In the genomic region with DNA sequence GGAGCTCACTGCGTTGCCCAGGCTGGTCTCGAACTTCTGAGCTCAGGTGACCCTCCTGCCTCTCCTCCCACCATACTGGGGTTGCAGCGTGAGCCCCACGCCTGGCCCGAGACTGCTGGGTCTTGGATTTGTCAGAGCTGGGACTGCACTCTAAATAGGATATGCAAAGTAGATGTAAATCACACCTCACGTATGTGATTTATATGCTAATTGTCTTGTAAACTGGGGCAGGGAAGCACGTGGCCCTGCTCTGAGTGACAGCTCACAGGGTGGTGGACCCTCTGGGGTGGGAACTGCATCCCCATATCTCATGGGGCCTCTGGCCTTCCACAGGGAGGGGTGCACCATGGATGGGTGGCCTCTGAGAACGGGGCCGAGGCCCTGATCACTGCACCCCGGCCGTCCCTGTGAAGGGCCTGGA, we compare ENCODE assay signal across 1 cellular context.
TF ChIP-seq lines count a peak whose summit lies in the region.

No MANE protein-coding gene starts in this region.

TF ChIP-seq in GM23338, 12 proteins besides CTCF, POLR2A, EP300 and RAD21 (continued from another document):
- TF ChIP-seq STAT1 (IDR thresholded peaks at IDR 0.05; ENCODE audit: unreplicated experiment): no peak
- TF ChIP-seq ZNF331 (CRISPR knock-in tag; IDR thresholded peaks at IDR 0.05; ENCODE audit: low read depth): no peak
- no peak for TF ChIP-seq CREB1 (CRISPR knock-in tag; IDR thresholded peaks at IDR 0.05; ENCODE audit: low read depth)
- no peak for TF ChIP-seq ZNF114 (CRISPR knock-in tag; IDR thresholded peaks at IDR 0.05)
- no peak for TF ChIP-seq NANOG (IDR thresholded peaks at IDR 0.05; ENCODE audit: borderline replicate concordance)
- TF ChIP-seq, protein P1, sequence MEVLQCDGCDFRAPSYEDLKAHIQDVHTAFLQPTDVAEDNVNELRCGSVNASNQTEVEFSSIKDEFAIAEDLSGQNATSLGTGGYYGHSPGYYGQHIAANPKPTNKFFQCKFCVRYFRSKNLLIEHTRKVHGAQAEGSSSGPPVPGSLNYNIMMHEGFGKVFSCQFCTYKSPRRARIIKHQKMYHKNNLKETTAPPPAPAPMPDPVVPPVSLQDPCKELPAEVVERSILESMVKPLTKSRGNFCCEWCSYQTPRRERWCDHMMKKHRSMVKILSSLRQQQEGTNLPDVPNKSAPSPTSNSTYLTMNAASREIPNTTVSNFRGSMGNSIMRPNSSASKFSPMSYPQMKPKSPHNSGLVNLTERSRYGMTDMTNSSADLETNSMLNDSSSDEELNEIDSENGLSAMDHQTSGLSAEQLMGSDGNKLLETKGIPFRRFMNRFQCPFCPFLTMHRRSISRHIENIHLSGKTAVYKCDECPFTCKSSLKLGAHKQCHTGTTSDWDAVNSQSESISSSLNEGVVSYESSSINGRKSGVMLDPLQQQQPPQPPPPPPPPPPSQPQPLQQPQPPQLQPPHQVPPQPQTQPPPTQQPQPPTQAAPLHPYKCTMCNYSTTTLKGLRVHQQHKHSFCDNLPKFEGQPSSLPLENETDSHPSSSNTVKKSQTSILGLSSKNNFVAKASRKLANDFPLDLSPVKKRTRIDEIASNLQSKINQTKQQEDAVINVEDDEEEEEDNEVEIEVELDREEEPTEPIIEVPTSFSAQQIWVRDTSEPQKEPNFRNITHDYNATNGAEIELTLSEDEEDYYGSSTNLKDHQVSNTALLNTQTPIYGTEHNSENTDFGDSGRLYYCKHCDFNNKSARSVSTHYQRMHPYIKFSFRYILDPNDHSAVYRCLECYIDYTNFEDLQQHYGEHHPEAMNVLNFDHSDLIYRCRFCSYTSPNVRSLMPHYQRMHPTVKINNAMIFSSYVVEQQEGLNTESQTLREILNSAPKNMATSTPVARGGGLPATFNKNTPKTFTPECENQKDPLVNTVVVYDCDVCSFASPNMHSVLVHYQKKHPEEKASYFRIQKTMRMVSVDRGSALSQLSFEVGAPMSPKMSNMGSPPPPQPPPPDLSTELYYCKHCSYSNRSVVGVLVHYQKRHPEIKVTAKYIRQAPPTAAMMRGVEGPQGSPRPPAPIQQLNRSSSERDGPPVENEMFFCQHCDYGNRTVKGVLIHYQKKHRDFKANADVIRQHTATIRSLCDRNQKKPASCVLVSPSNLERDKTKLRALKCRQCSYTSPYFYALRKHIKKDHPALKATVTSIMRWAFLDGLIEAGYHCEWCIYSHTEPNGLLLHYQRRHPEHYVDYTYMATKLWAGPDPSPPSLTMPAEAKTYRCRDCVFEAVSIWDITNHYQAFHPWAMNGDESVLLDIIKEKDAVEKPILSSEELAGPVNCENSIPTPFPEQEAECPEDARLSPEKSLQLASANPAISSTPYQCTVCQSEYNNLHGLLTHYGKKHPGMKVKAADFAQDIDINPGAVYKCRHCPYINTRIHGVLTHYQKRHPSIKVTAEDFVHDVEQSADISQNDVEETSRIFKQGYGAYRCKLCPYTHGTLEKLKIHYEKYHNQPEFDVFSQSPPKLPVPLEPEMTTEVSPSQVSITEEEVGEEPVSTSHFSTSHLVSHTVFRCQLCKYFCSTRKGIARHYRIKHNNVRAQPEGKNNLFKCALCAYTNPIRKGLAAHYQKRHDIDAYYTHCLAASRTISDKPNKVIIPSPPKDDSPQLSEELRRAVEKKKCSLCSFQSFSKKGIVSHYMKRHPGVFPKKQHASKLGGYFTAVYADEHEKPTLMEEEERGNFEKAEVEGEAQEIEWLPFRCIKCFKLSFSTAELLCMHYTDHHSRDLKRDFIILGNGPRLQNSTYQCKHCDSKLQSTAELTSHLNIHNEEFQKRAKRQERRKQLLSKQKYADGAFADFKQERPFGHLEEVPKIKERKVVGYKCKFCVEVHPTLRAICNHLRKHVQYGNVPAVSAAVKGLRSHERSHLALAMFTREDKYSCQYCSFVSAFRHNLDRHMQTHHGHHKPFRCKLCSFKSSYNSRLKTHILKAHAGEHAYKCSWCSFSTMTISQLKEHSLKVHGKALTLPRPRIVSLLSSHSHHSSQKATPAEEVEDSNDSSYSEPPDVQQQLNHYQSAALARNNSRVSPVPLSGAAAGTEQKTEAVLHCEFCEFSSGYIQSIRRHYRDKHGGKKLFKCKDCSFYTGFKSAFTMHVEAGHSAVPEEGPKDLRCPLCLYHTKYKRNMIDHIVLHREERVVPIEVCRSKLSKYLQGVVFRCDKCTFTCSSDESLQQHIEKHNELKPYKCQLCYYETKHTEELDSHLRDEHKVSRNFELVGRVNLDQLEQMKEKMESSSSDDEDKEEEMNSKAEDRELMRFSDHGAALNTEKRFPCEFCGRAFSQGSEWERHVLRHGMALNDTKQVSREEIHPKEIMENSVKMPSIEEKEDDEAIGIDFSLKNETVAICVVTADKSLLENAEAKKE (CRISPR knock-in tag; IDR thresholded peaks at IDR 0.05): no peak
- no peak for TF ChIP-seq EZH2 (IDR thresholded peaks at IDR 0.05; ENCODE audit: low read depth, unreplicated experiment)
- no peak for TF ChIP-seq POLR2AphosphoS5 (IDR thresholded peaks at IDR 0.05; ENCODE audit: low read depth)
- TF ChIP-seq, protein P2, sequence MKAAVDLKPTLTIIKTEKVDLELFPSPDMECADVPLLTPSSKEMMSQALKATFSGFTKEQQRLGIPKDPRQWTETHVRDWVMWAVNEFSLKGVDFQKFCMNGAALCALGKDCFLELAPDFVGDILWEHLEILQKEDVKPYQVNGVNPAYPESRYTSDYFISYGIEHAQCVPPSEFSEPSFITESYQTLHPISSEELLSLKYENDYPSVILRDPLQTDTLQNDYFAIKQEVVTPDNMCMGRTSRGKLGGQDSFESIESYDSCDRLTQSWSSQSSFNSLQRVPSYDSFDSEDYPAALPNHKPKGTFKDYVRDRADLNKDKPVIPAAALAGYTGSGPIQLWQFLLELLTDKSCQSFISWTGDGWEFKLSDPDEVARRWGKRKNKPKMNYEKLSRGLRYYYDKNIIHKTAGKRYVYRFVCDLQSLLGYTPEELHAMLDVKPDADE (IDR thresholded peaks at IDR 0.05): no peak
- TF ChIP-seq, protein P3, sequence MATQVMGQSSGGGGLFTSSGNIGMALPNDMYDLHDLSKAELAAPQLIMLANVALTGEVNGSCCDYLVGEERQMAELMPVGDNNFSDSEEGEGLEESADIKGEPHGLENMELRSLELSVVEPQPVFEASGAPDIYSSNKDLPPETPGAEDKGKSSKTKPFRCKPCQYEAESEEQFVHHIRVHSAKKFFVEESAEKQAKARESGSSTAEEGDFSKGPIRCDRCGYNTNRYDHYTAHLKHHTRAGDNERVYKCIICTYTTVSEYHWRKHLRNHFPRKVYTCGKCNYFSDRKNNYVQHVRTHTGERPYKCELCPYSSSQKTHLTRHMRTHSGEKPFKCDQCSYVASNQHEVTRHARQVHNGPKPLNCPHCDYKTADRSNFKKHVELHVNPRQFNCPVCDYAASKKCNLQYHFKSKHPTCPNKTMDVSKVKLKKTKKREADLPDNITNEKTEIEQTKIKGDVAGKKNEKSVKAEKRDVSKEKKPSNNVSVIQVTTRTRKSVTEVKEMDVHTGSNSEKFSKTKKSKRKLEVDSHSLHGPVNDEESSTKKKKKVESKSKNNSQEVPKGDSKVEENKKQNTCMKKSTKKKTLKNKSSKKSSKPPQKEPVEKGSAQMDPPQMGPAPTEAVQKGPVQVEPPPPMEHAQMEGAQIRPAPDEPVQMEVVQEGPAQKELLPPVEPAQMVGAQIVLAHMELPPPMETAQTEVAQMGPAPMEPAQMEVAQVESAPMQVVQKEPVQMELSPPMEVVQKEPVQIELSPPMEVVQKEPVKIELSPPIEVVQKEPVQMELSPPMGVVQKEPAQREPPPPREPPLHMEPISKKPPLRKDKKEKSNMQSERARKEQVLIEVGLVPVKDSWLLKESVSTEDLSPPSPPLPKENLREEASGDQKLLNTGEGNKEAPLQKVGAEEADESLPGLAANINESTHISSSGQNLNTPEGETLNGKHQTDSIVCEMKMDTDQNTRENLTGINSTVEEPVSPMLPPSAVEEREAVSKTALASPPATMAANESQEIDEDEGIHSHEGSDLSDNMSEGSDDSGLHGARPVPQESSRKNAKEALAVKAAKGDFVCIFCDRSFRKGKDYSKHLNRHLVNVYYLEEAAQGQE (IDR thresholded peaks at IDR 0.05; ENCODE audit: unreplicated experiment): no peak
- no peak for TF ChIP-seq JUNB (IDR thresholded peaks at IDR 0.05; ENCODE audit: unreplicated experiment)
